Comparison of ENCODE assay signal across 8 cellular contexts in genomic region chr1:43367026-43367903, GRCh38. TPM values are rescaled to one million over a fixed set of nuclear protein-coding genes. Genes with fewer than 3 reads are reported as not detected.
DNase-seq lines count a peak whose midpoint lies in the region; ATAC-seq, FAIRE-seq and TF ChIP-seq lines count a peak whose summit lies in the region.

No MANE protein-coding gene starts in this region.

- no peaks in the 10 kb centered on the region for H4K20me1 ChIP-seq in KMS-11 (ENCODE audit: insufficient read depth)

- H3K36me3 ChIP-seq in ES-I3 (ENCODE audit: insufficient read depth, low read length) (peaks cover 6% of the 10 kb centered on the region), KMS-11 (ENCODE audit: insufficient read depth) (no peaks in the 10 kb centered on the region)

- peaks cover 50% of the 10 kb centered on the region for H3K4me1 Mint-ChIP-seq in activated CD8-positive, alpha-beta T cell treated with anti-CD3 and anti-CD28 coated beads, Interleukin-2, amount 10 ng/mL, durations not matched to agents 7 days and 5 days (ENCODE audit: low read depth)
- peaks cover 44% of the 10 kb centered on the region for H3K4me1 Mint-ChIP-seq in nephron progenitor cell

- POLR2A ChIA-PET in activated CD8-positive, alpha-beta T cell treated with anti-CD3 and anti-CD28 coated beads, Interleukin-2, amount 10 ng/mL, durations not matched to agents 7 days and 5 days (lab: Charles Lee) = interaction anchor here (0.6 to 3.1 kb wide), 11 partner anchors 8 to 474 kb away, joined by 3 to 22 read pairs (median 5); partner anchors contain the start of genes CDC20, MED8 and SZT2

- peaks cover 19% of the 10 kb centered on the region; the same call in 1 of the 2 replicates for H3K79me2 ChIP-seq in KMS-11 (ENCODE audit: insufficient read depth, low read depth)

- CTCF ChIA-PET in activated CD8-positive, alpha-beta T cell treated with anti-CD3 and anti-CD28 coated beads, Interleukin-2, amount 10 ng/mL, durations not matched to agents 7 days and 5 days (lab: Charles Lee) = interaction anchor here (0.6 to 2.4 kb wide), 8 partner anchors 10 to 143 kb away, joined by 3 to 16 read pairs (median 4); partner anchors contain the start of gene CDC20

- peak overlapping the region; percentile 85 for H3K4me3 ChIP-seq in KMS-11 (IDR thresholded peaks at IDR 0.05; ENCODE audit: insufficient read depth, low read depth, low read length)

- H3K4me1 ChIP-seq in ES-I3 (ENCODE audit: insufficient read depth, low read length) (peaks cover 8% of the 10 kb centered on the region; the same call in 1 of the 2 replicates), KMS-11 (ENCODE audit: low read depth, poor library complexity, severe bottlenecking) (peaks cover 13% of the 10 kb centered on the region)

- no peaks in the 10 kb centered on the region for H3K9me3 ChIP-seq in ES-I3 (ENCODE audit: control insufficient read depth, insufficient read depth, low read length)

- H3K27me3 ChIP-seq in KMS-11 (ENCODE audit: insufficient read depth, low read depth) = no peaks in the 10 kb centered on the region

- peak; percentile 45 for DNase-seq in activated CD8-positive, alpha-beta T cell treated with anti-CD3 and anti-CD28 coated beads, Interleukin-2, amount 10 ng/mL, durations not matched to agents 7 days and 5 days
- DNase-seq in nephron progenitor cell (peak; percentile 31), urothelium cell line (ENCODE audit: low spot score) (peak; percentile 88), OCI-M2 (lab: John Stamatoyannopoulos, UW; ENCODE audit: unreplicated experiment) (no peak)

- peak overlapping the region; percentile 87 for H3K27ac Mint-ChIP-seq in activated CD8-positive, alpha-beta T cell treated with anti-CD3 and anti-CD28 coated beads, Interleukin-2, amount 10 ng/mL, durations not matched to agents 7 days and 5 days
- H3K27ac Mint-ChIP-seq in nephron progenitor cell = no peak overlapping the region

- peak overlapping the region; percentile 59 for H3K27ac ChIP-seq in KMS-11

- ATAC-seq in GM21723 (IDR thresholded peaks at IDR 0.05; ENCODE audit: unreplicated experiment) (peak; percentile 49), esophagus mucosa (peak; percentile 76)
- ATAC-seq in activated CD8-positive, alpha-beta T cell treated with anti-CD3 and anti-CD28 coated beads, Interleukin-2, amount 10 ng/mL, durations not matched to agents 7 days and 5 days = peak; percentile 65

- TF ChIP-seq CTCF in KMS-11 (conservative IDR thresholded peaks at IDR 0.05; ENCODE audit: low read depth, low read length) = no peak
- TF ChIP-seq CTCF in nephron progenitor cell (IDR thresholded peaks at IDR 0.05) = no peak

- peak overlapping the region; percentile 92 for H3K4me3 Mint-ChIP-seq in activated CD8-positive, alpha-beta T cell treated with anti-CD3 and anti-CD28 coated beads, Interleukin-2, amount 10 ng/mL, durations not matched to agents 7 days and 5 days
- peak overlapping the region; percentile 82 for H3K4me3 Mint-ChIP-seq in nephron progenitor cell

- H3K36me3 Mint-ChIP-seq in activated CD8-positive, alpha-beta T cell treated with anti-CD3 and anti-CD28 coated beads, Interleukin-2, amount 10 ng/mL, durations not matched to agents 7 days and 5 days (ENCODE audit: low read depth) = peaks cover 52% of the 10 kb centered on the region
- peaks cover 27% of the 10 kb centered on the region for H3K36me3 Mint-ChIP-seq in nephron progenitor cell (ENCODE audit: low read depth)

- H2AFZ ChIP-seq in KMS-11 (ENCODE audit: low read depth) = peak overlapping the region; percentile 52

- H3K27me3 Mint-ChIP-seq in activated CD8-positive, alpha-beta T cell treated with anti-CD3 and anti-CD28 coated beads, Interleukin-2, amount 10 ng/mL, durations not matched to agents 7 days and 5 days (ENCODE audit: low read depth) = no peaks in the 10 kb centered on the region
- H3K27me3 Mint-ChIP-seq in nephron progenitor cell (ENCODE audit: low read depth, poor library complexity) = peaks cover 8% of the 10 kb centered on the region

- peak overlapping the region; percentile 96 for H3K4me2 ChIP-seq in KMS-11

- H3K9ac ChIP-seq in ES-I3 (ENCODE audit: low read depth, low read length) = peak overlapping the region; percentile 85
- peak overlapping the region; percentile 87 for H3K9ac ChIP-seq in KMS-11

- H3K9me3 Mint-ChIP-seq in activated CD8-positive, alpha-beta T cell treated with anti-CD3 and anti-CD28 coated beads, Interleukin-2, amount 10 ng/mL, durations not matched to agents 7 days and 5 days (ENCODE audit: insufficient read depth) = no peaks in the 10 kb centered on the region
- no peaks in the 10 kb centered on the region for H3K9me3 Mint-ChIP-seq in nephron progenitor cell

- FAIRE-seq in urothelium cell line (lab: Jason Lieb, UNC) = peak; percentile 56

RNA-seq across cellular contexts. Expression of gene ELOVL1, which starts 0.5 kb away (rescaled TPM):
- 10 to 100 TPM; 69.6 to 71.0 TPM for total RNA-seq in activated CD8-positive, alpha-beta T cell treated with anti-CD3 and anti-CD28 coated beads, Interleukin-2, amount 10 ng/mL, durations not matched to agents 7 days and 5 days
- total RNA-seq in esophagus mucosa = 172 TPM

RNA-seq across cellular contexts. Expression of gene CDC20, which starts 8.5 kb away (rescaled TPM):
- total RNA-seq in activated CD8-positive, alpha-beta T cell treated with anti-CD3 and anti-CD28 coated beads, Interleukin-2, amount 10 ng/mL, durations not matched to agents 7 days and 5 days = 100 to 1,000 TPM; 214 to 232 TPM
- total RNA-seq in esophagus mucosa = 76.2 TPM

RNA-seq across cellular contexts. Expression of gene MED8, which starts 22.3 kb away (rescaled TPM):
- total RNA-seq in activated CD8-positive, alpha-beta T cell treated with anti-CD3 and anti-CD28 coated beads, Interleukin-2, amount 10 ng/mL, durations not matched to agents 7 days and 5 days = 10 to 100 TPM; 33.1 to 35.1 TPM
- total RNA-seq in esophagus mucosa = 46.0 TPM

RNA-seq across cellular contexts. Expression of gene SZT2, which starts 22.4 kb away (rescaled TPM):
- total RNA-seq in activated CD8-positive, alpha-beta T cell treated with anti-CD3 and anti-CD28 coated beads, Interleukin-2, amount 10 ng/mL, durations not matched to agents 7 days and 5 days = 10 to 100 TPM; 57.2 to 58.3 TPM
- total RNA-seq in esophagus mucosa = 22.0 TPM

RNA-seq across cellular contexts. Expression of gene MPL, which starts 29.6 kb away (rescaled TPM):
- not detected for total RNA-seq in activated CD8-positive, alpha-beta T cell treated with anti-CD3 and anti-CD28 coated beads, Interleukin-2, amount 10 ng/mL, durations not matched to agents 7 days and 5 days
- total RNA-seq in esophagus mucosa = 0.48 TPM
